In the genomic region with DNA sequence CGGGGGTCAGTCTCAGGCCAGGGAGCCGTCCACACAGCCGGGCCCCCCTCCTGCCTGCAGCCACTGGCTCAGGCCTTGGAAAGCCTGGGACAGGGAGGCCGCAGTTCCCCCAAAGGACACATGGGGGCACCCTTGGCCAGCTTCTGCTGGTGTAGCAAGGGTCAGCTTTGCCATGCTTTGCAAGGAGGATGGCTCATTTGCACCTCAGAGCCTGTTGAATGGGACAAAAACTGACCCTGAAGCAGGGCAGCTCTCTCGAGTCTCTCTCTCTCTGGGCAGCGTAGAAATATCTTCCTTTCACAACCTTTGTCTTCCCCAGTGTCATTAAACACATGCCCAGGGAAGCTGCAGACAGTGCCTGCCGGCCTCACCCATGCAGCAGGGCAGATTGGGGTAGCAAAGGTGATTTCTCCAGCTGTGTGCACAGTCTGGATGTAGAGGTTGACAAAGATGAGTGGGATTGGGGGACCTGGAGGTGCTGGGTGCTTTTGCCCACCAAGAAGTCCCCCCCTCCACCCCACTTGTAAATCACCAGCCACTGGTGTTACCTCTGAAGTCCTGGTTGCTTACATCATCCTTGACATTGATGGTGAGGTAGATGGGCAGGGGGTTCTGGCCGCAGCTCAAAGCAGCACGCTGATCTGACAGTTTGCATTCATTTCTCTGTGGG, we compare ENCODE assay signal across 1 cellular context.
TF ChIP-seq lines count a peak whose summit lies in the region.

No MANE protein-coding gene starts in this region.

TF ChIP-seq in HepG2, 621 proteins besides CTCF, POLR2A, EP300 and RAD21 (continued from another document):
- TF ChIP-seq, protein P1, sequence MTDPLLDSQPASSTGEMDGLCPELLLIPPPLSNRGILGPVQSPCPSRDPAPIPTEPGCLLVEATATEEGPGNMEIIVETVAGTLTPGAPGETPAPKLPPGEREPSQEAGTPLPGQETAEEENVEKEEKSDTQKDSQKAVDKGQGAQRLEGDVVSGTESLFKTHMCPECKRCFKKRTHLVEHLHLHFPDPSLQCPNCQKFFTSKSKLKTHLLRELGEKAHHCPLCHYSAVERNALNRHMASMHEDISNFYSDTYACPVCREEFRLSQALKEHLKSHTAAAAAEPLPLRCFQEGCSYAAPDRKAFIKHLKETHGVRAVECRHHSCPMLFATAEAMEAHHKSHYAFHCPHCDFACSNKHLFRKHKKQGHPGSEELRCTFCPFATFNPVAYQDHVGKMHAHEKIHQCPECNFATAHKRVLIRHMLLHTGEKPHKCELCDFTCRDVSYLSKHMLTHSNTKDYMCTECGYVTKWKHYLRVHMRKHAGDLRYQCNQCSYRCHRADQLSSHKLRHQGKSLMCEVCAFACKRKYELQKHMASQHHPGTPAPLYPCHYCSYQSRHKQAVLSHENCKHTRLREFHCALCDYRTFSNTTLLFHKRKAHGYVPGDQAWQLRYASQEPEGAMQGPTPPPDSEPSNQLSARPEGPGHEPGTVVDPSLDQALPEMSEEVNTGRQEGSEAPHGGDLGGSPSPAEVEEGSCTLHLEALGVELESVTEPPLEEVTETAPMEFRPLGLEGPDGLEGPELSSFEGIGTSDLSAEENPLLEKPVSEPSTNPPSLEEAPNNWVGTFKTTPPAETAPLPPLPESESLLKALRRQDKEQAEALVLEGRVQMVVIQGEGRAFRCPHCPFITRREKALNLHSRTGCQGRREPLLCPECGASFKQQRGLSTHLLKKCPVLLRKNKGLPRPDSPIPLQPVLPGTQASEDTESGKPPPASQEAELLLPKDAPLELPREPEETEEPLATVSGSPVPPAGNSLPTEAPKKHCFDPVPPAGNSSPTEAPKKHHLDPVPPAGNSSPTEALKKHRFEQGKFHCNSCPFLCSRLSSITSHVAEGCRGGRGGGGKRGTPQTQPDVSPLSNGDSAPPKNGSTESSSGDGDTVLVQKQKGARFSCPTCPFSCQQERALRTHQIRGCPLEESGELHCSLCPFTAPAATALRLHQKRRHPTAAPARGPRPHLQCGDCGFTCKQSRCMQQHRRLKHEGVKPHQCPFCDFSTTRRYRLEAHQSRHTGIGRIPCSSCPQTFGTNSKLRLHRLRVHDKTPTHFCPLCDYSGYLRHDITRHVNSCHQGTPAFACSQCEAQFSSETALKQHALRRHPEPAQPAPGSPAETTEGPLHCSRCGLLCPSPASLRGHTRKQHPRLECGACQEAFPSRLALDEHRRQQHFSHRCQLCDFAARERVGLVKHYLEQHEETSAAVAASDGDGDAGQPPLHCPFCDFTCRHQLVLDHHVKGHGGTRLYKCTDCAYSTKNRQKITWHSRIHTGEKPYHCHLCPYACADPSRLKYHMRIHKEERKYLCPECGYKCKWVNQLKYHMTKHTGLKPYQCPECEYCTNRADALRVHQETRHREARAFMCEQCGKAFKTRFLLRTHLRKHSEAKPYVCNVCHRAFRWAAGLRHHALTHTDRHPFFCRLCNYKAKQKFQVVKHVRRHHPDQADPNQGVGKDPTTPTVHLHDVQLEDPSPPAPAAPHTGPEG (CRISPR knock-in tag; IDR thresholded peaks at IDR 0.05) = no peak
- TF ChIP-seq MYC (CRISPR knock-in tag; IDR thresholded peaks at IDR 0.05; ENCODE audit: borderline replicate concordance) = peak; percentile 36; the same call in 1 of the 2 replicates
- no peak for TF ChIP-seq HNF4G (IDR thresholded peaks at IDR 0.05; ENCODE audit: borderline replicate concordance, low read depth, low read length)
- TF ChIP-seq HNF4G (CRISPR knock-in tag; IDR thresholded peaks at IDR 0.05; ENCODE audit: borderline replicate concordance, low read depth) = no peak
- 0 out of 2 replicates have a peak, but pooled peaks have one; percentile 63 for TF ChIP-seq ZNF513 (CRISPR knock-in tag; conservative IDR thresholded peaks at IDR 0.05)
- 0 out of 2 replicates have a peak, but pooled peaks have one; percentile 14 for TF ChIP-seq ZNF644 (CRISPR knock-in tag; IDR thresholded peaks at IDR 0.05; ENCODE audit: low read depth)
- no peak for TF ChIP-seq POLR2AphosphoS2 (IDR thresholded peaks at IDR 0.05; ENCODE audit: low read depth, low read length)
- TF ChIP-seq, protein P2, sequence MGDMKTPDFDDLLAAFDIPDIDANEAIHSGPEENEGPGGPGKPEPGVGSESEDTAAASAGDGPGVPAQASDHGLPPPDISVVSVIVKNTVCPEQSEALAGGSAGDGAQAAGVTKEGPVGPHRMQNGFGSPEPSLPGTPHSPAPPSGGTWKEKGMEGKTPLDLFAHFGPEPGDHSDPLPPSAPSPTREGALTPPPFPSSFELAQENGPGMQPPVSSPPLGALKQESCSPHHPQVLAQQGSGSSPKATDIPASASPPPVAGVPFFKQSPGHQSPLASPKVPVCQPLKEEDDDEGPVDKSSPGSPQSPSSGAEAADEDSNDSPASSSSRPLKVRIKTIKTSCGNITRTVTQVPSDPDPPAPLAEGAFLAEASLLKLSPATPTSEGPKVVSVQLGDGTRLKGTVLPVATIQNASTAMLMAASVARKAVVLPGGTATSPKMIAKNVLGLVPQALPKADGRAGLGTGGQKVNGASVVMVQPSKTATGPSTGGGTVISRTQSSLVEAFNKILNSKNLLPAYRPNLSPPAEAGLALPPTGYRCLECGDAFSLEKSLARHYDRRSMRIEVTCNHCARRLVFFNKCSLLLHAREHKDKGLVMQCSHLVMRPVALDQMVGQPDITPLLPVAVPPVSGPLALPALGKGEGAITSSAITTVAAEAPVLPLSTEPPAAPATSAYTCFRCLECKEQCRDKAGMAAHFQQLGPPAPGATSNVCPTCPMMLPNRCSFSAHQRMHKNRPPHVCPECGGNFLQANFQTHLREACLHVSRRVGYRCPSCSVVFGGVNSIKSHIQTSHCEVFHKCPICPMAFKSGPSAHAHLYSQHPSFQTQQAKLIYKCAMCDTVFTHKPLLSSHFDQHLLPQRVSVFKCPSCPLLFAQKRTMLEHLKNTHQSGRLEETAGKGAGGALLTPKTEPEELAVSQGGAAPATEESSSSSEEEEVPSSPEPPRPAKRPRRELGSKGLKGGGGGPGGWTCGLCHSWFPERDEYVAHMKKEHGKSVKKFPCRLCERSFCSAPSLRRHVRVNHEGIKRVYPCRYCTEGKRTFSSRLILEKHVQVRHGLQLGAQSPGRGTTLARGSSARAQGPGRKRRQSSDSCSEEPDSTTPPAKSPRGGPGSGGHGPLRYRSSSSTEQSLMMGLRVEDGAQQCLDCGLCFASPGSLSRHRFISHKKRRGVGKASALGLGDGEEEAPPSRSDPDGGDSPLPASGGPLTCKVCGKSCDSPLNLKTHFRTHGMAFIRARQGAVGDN (CRISPR knock-in tag; IDR thresholded peaks at IDR 0.05) = peak; percentile 47; the same call in 1 of the 2 replicates
- TF ChIP-seq HOXA5 (CRISPR knock-in tag; IDR thresholded peaks at IDR 0.05) = 0 out of 2 replicates have a peak, but pooled peaks have one; percentile 39
- no peak for TF ChIP-seq ZSCAN30 (CRISPR knock-in tag; IDR thresholded peaks at IDR 0.05)
- no peak for TF ChIP-seq ZNF326 (CRISPR knock-in tag; IDR thresholded peaks at IDR 0.05; ENCODE audit: borderline replicate concordance)
- TF ChIP-seq, protein P3, sequence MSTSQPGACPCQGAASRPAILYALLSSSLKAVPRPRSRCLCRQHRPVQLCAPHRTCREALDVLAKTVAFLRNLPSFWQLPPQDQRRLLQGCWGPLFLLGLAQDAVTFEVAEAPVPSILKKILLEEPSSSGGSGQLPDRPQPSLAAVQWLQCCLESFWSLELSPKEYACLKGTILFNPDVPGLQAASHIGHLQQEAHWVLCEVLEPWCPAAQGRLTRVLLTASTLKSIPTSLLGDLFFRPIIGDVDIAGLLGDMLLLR (CRISPR knock-in tag; IDR thresholded peaks at IDR 0.05) = no peak
- TF ChIP-seq ZNF766 (CRISPR knock-in tag; IDR thresholded peaks at IDR 0.05; ENCODE audit: borderline replicate concordance) = no peak
- peak; percentile 33; the same call in 1 of the 2 replicates for TF ChIP-seq ZFX (CRISPR knock-in tag; IDR thresholded peaks at IDR 0.05; ENCODE audit: low read depth)
- TF ChIP-seq, protein P4, sequence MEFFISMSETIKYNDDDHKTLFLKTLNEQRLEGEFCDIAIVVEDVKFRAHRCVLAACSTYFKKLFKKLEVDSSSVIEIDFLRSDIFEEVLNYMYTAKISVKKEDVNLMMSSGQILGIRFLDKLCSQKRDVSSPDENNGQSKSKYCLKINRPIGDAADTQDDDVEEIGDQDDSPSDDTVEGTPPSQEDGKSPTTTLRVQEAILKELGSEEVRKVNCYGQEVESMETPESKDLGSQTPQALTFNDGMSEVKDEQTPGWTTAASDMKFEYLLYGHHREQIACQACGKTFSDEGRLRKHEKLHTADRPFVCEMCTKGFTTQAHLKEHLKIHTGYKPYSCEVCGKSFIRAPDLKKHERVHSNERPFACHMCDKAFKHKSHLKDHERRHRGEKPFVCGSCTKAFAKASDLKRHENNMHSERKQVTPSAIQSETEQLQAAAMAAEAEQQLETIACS (CRISPR knock-in tag; IDR thresholded peaks at IDR 0.05) = no peak
- TF ChIP-seq ZFP90 (CRISPR knock-in tag; IDR thresholded peaks at IDR 0.05; ENCODE audit: borderline replicate concordance) = no peak
- no peak for TF ChIP-seq ELK4 (CRISPR knock-in tag; IDR thresholded peaks at IDR 0.05; ENCODE audit: borderline replicate concordance)
- peak in 1 of 2 experiments; percentile 50; a peak in 1 of 4 replicates for TF ChIP-seq HMGXB4 (CRISPR knock-in tag; IDR thresholded peaks at IDR 0.05; ENCODE audit: borderline replicate concordance in 1 of 2, low read depth in 1 of 2)
- no peak for TF ChIP-seq THYN1 (CRISPR knock-in tag; IDR thresholded peaks at IDR 0.05; ENCODE audit: borderline replicate concordance, low read depth)
- peak; percentile 17; the same call in 1 of the 2 replicates for TF ChIP-seq BHLHE40 (IDR thresholded peaks at IDR 0.05; ENCODE audit: low read length)
- TF ChIP-seq, protein P5, sequence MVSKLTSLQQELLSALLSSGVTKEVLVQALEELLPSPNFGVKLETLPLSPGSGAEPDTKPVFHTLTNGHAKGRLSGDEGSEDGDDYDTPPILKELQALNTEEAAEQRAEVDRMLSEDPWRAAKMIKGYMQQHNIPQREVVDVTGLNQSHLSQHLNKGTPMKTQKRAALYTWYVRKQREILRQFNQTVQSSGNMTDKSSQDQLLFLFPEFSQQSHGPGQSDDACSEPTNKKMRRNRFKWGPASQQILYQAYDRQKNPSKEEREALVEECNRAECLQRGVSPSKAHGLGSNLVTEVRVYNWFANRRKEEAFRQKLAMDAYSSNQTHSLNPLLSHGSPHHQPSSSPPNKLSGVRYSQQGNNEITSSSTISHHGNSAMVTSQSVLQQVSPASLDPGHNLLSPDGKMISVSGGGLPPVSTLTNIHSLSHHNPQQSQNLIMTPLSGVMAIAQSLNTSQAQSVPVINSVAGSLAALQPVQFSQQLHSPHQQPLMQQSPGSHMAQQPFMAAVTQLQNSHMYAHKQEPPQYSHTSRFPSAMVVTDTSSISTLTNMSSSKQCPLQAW (CRISPR knock-in tag; IDR thresholded peaks at IDR 0.05) = peak; percentile 58; the same call in 1 of the 2 replicates
- TF ChIP-seq SALL1 (CRISPR knock-in tag; IDR thresholded peaks at IDR 0.05) = peak; percentile 44; the same call in 1 of the 2 replicates
- TF ChIP-seq CEBPG (CRISPR knock-in tag; IDR thresholded peaks at IDR 0.05) = no peak
